1 cellular context compared by ENCODE assay signal in genomic region chr3:196432137-196432879, GRCh38.
TF ChIP-seq lines count a peak whose summit lies in the region.

Gene UBXN7, minus strand, starts transcription at chr3:196432427. Its CDS starts 28 bp downstream, at chr3:196432399.

TF ChIP-seq in H1, 55 proteins besides CTCF, POLR2A, EP300 and RAD21 (continued from another document):
- TF ChIP-seq CHD7 (IDR thresholded peaks at IDR 0.05; ENCODE audit: insufficient replicate concordance, low read length) = no peak
- no peak for TF ChIP-seq HDAC6 (IDR thresholded peaks at IDR 0.05; ENCODE audit: low read depth, low read length)
- no peak for TF ChIP-seq KDM1A (IDR thresholded peaks at IDR 0.05; ENCODE audit: borderline replicate concordance, low read length)
- TF ChIP-seq GTF2F1 (IDR thresholded peaks at IDR 0.05; ENCODE audit: borderline replicate concordance, low read depth, low read length) = no peak
- TF ChIP-seq ATF2 (IDR thresholded peaks at IDR 0.05; ENCODE audit: low read length) = no peak
- no peak for TF ChIP-seq POU5F1 (IDR thresholded peaks at IDR 0.05; ENCODE audit: low read depth, low read length)
- no peak for TF ChIP-seq SAP30 (IDR thresholded peaks at IDR 0.05; ENCODE audit: insufficient read depth, insufficient replicate concordance, low read length)
- TF ChIP-seq TAF1 (IDR thresholded peaks at IDR 0.05; ENCODE audit: low read depth, low read length) = peak; percentile 87
- no peak for TF ChIP-seq RFX5 (IDR thresholded peaks at IDR 0.05; ENCODE audit: borderline replicate concordance, low read depth, low read length)
- peak; percentile 99 for TF ChIP-seq RBBP5 (IDR thresholded peaks at IDR 0.05; ENCODE audit: borderline replicate concordance, low read depth, low read length)
- TF ChIP-seq NANOG (IDR thresholded peaks at IDR 0.05; ENCODE audit: insufficient read depth, low read depth, low read length, poor library complexity, severe bottlenecking) = no peak
- TF ChIP-seq SP4 (IDR thresholded peaks at IDR 0.05; ENCODE audit: low read length) = no peak
- peak; percentile 65 for TF ChIP-seq KDM5A (IDR thresholded peaks at IDR 0.05; ENCODE audit: low read length)
- no peak for TF ChIP-seq CEBPB (IDR thresholded peaks at IDR 0.05; ENCODE audit: low read depth, low read length)
- TF ChIP-seq KDM4A (IDR thresholded peaks at IDR 0.05; ENCODE audit: low read depth, low read length, severe bottlenecking) = peak; percentile 56
- no peak for TF ChIP-seq ZNF274 (IDR thresholded peaks at IDR 0.05; ENCODE audit: borderline replicate concordance, extremely low read depth, low read length)
- peak; percentile 76 for TF ChIP-seq TBP (IDR thresholded peaks at IDR 0.05; ENCODE audit: low read depth, low read length)
- no peak for TF ChIP-seq JUN (IDR thresholded peaks at IDR 0.05; ENCODE audit: low read depth, low read length)
- TF ChIP-seq BCL11A (IDR thresholded peaks at IDR 0.05; ENCODE audit: low read depth in 2 of 2, low read length in 2 of 2) = no peak
- TF ChIP-seq TEAD4 (IDR thresholded peaks at IDR 0.05; ENCODE audit: low read depth, low read length) = no peak; the same call in 1 of the 2 replicates
- TF ChIP-seq CHD1 (IDR thresholded peaks at IDR 0.05; ENCODE audit: low read depth, low read length) = no peak
- TF ChIP-seq BACH1 (IDR thresholded peaks at IDR 0.05; ENCODE audit: low read length) = no peak
- TF ChIP-seq MAFK (IDR thresholded peaks at IDR 0.05; ENCODE audit: low read depth, low read length) = no peak
- no peak for TF ChIP-seq EGR1 (IDR thresholded peaks at IDR 0.05; ENCODE audit: borderline replicate concordance, low read depth, low read length)
- peak; percentile 29 for TF ChIP-seq CREB1 (IDR thresholded peaks at IDR 0.05)
- no peak; the same call in 1 of the 2 replicates for TF ChIP-seq PHF8 (conservative IDR thresholded peaks at IDR 0.05; ENCODE audit: low read depth, low read length)
- TF ChIP-seq USF2 (IDR thresholded peaks at IDR 0.05; ENCODE audit: low read length) = no peak
- no peak; a peak in 1 of 4 replicates for TF ChIP-seq HDAC2 (IDR thresholded peaks at IDR 0.05; ENCODE audit: borderline replicate concordance in 1 of 2, low read depth in 2 of 2, low read length in 2 of 2)
- no peak for TF ChIP-seq RNF2 (IDR thresholded peaks at IDR 0.05; ENCODE audit: borderline replicate concordance, low read depth, low read length, missing control alignments, poor library complexity, severe bottlenecking)
- peak; percentile 28; the same call in 1 of the 2 replicates for TF ChIP-seq E2F6 (IDR thresholded peaks at IDR 0.05)
- peak; percentile 52; the same call in 1 of the 2 replicates for TF ChIP-seq MAX (IDR thresholded peaks at IDR 0.05)
- TF ChIP-seq SUZ12 (IDR thresholded peaks at IDR 0.05; ENCODE audit: low read length) = no peak
- no peak for TF ChIP-seq JUND (IDR thresholded peaks at IDR 0.05; ENCODE audit: low read length)
- TF ChIP-seq POLR2AphosphoS5 (IDR thresholded peaks at IDR 0.05; ENCODE audit: low read depth, low read length) = peak; percentile 75
- no peak for TF ChIP-seq FOSL1 (IDR thresholded peaks at IDR 0.05; ENCODE audit: insufficient read depth, low read depth, low read length)
- TF ChIP-seq CBX5 (IDR thresholded peaks at IDR 0.05; ENCODE audit: low read depth, low read length) = no peak
- peak; percentile 73 for TF ChIP-seq NRF1 (IDR thresholded peaks at IDR 0.05; ENCODE audit: low read depth, low read length)
- TF ChIP-seq SIN3A (conservative IDR thresholded peaks at IDR 0.05 in 1 of 2, IDR thresholded peaks at IDR 0.05 in 1 of 2; ENCODE audit: low read depth in 1 of 2, low read length in 2 of 2) = peak; percentile 40; a peak in 3 of 4 replicates
- TF ChIP-seq EZH2 (IDR thresholded peaks at IDR 0.05; ENCODE audit: low read depth, low read length, severe bottlenecking) = no peak
